ENCODE assay signal across 20 cellular contexts in genomic region chr2:202346180-202346579, GRCh38. TPM values are rescaled to one million over a fixed set of nuclear protein-coding genes. Genes with fewer than 3 reads are reported as not detected.
DNase-seq lines count a peak whose midpoint lies in the region; ATAC-seq, FAIRE-seq and TF ChIP-seq lines count a peak whose summit lies in the region.
"Had no signal": no experiment of that assay in that cellular context is flagged by ENCODE, and none has a peak within 500 bp of the region (broad histone marks: within the 10 kb centered on the region; RNA-seq: fewer than 3 reads in every experiment).

No MANE protein-coding gene starts in this region.

- no peaks in the 10 kb centered on the region for H3K9me3 ChIP-seq in HepG2 (ENCODE audit: low read length)
- H3K9me3 ChIP-seq in right lobe of liver, result no peaks in the 10 kb centered on the region
- H3K9me3 ChIP-seq: BLaER1 had no signal

- no peaks in the 10 kb centered on the region for H3K36me3 Mint-ChIP-seq in WTC11
- H3K36me3 Mint-ChIP-seq: CD4-positive, CD25-positive, alpha-beta regulatory T cell; CD8-positive, alpha-beta T cell had no signal

- 31% methylated on average over 7 of the region's 7 CpGs for WGBS in HepG2 (ENCODE audit: low lambda C conversion rate)
- 77% methylated on average over 6 of the region's 7 CpGs for WGBS in right lobe of liver (ENCODE audit: insufficient coverage, low coverage, low lambda C conversion rate, missing lambda C conversion rate)

- CTCF ChIA-PET in HepG2 (lab: Yijun Ruan, JAX; ENCODE audit: low intra/inter-chr PET ratio, low total read pairs), result no interaction called here
- CTCF ChIA-PET in WTC11 (lab: Charles Lee), result no interaction called here

- no peak for FAIRE-seq in HepG2 (lab: Jason Lieb, UNC)
- FAIRE-seq: D721Med, GM12892, GM19239, H1 had no signal

- no peaks in the 10 kb centered on the region for H3K79me2 ChIP-seq in HepG2 (ENCODE audit: insufficient read depth, low read length)

- H3K4me3 ChIP-seq in HepG2 (replicated peaks in 1 of 3; ENCODE audit: insufficient read depth in 1 of 3, low read depth in 2 of 3, low read length in 3 of 3), result no peak overlapping the region
- H3K4me3 ChIP-seq in right lobe of liver, result no peak overlapping the region
- H3K4me3 ChIP-seq: BLaER1, GM23248 had no signal

- in situ Hi-C loops in HepG2 (cut with HindIII; ENCODE audit: extremely low pct_ligation_motif_present, low pct_unique_long_range_greater_than_20kb), result no loop called here

- intact Hi-C loops in HepG2 (cut with micrococcal nuclease; ENCODE audit: unreplicated experiment) (no loop called here), right lobe of liver (cut with DNase I) (no loop called here)

- no peaks in the 10 kb centered on the region; the same call in 1 of the 2 replicates for H3K27me3 Mint-ChIP-seq in WTC11 (ENCODE audit: low read depth)
- H3K27me3 Mint-ChIP-seq: B cell; CD4-positive, CD25-positive, alpha-beta regulatory T cell had no signal

- TF ChIP-seq CTCF in HepG2 (CRISPR knock-in tag; IDR thresholded peaks at IDR 0.05), result no peak
- no peak for TF ChIP-seq CTCF in right lobe of liver (IDR thresholded peaks at IDR 0.05)
- TF ChIP-seq CTCF in WTC11 (IDR thresholded peaks at IDR 0.05), result no peak

- H3K27me3 ChIP-seq in HepG2 (ENCODE audit: control insufficient read depth in 1 of 2, insufficient read depth in 2 of 2, low read length in 2 of 2), result no peaks in the 10 kb centered on the region
- no peaks in the 10 kb centered on the region for H3K27me3 ChIP-seq in right lobe of liver
- H3K27me3 ChIP-seq: BLaER1 had no signal

- no peak for TF ChIP-seq RAD21 in HepG2 (CRISPR knock-in tag; IDR thresholded peaks at IDR 0.05)

- H2AFZ ChIP-seq in HepG2 (ENCODE audit: low read length), result no peak overlapping the region
- H2AFZ ChIP-seq: GM23248 had no signal

- DNase-seq in HepG2 (ENCODE audit: low spot score) (no peak), right lobe of liver (no peak), WTC11 (ENCODE audit: low spot score) (no peak), middle frontal gyrus (ENCODE audit: extremely low spot score, low spot score) (peak; percentile 50), amygdala (lab: John Stamatoyannopoulos, UW) (no peak), putamen (ENCODE audit: low spot score) (no peak)
- DNase-seq: CD4-positive, CD25-positive, alpha-beta regulatory T cell; CD8-positive, alpha-beta T cell; DMS153; DND-41; GM23248; H7; HCEC 1CT had no signal

- peaks cover 10% of the 10 kb centered on the region for H3K4me1 Mint-ChIP-seq in WTC11
- H3K4me1 Mint-ChIP-seq: B cell had no signal

- POLR2A ChIA-PET in HepG2 (lab: Yijun Ruan, JAX), result no interaction called here
- POLR2A ChIA-PET in WTC11 (lab: Charles Lee), result no interaction called here

- no TSS peak for BruUV-seq in HepG2 (replicated peaks; lab: Mats Ljungman, UMichigan)

- H3K4me1 ChIP-seq in HepG2 (ENCODE audit: insufficient read depth, low read length), result no peaks in the 10 kb centered on the region
- no peaks in the 10 kb centered on the region for H3K4me1 ChIP-seq in right lobe of liver
- H3K4me1 ChIP-seq: BLaER1 had no signal

- H3K4me3 Mint-ChIP-seq in WTC11, result no peak overlapping the region
- H3K4me3 Mint-ChIP-seq: B cell; CD4-positive, CD25-positive, alpha-beta regulatory T cell; CD8-positive, alpha-beta T cell had no signal

- H3K9ac ChIP-seq in HepG2 (ENCODE audit: insufficient read depth, low read depth, low read length), result no peak overlapping the region
- H3K9ac ChIP-seq: BLaER1, GM23248 had no signal

- no peaks in the 10 kb centered on the region for H3K9me3 Mint-ChIP-seq in WTC11
- H3K9me3 Mint-ChIP-seq: CD4-positive, CD25-positive, alpha-beta regulatory T cell; CD8-positive, alpha-beta T cell had no signal

- no peak for ATAC-seq in HepG2
- ATAC-seq in right lobe of liver, result no peak
- ATAC-seq in WTC11, result no peak
- ATAC-seq: CD8-positive, alpha-beta T cell had no signal

- H3K4me2 ChIP-seq in HepG2 (ENCODE audit: low read depth, low read length), result no peak overlapping the region
- H3K4me2 ChIP-seq: BLaER1 had no signal

- H3K27ac Mint-ChIP-seq in WTC11, result no peak overlapping the region
- H3K27ac Mint-ChIP-seq: B cell; CD4-positive, CD25-positive, alpha-beta regulatory T cell; CD8-positive, alpha-beta T cell had no signal

- no peaks in the 10 kb centered on the region for H3K36me3 ChIP-seq in HepG2 (replicated peaks in 1 of 2; ENCODE audit: control insufficient read depth in 1 of 2, insufficient read depth in 2 of 2, low read length in 2 of 2)
- H3K36me3 ChIP-seq in right lobe of liver, result no peaks in the 10 kb centered on the region
- H3K36me3 ChIP-seq: BLaER1 had no signal

- TF ChIP-seq EP300 in HepG2 (IDR thresholded peaks at IDR 0.05; ENCODE audit: low read depth in 2 of 2, low read length in 2 of 2), result no peak
- TF ChIP-seq EP300 in HepG2 (CRISPR knock-in tag; IDR thresholded peaks at IDR 0.05; ENCODE audit: borderline replicate concordance), result no peak

- H4K20me1 ChIP-seq in HepG2 (ENCODE audit: insufficient read depth, low read length), result no peaks in the 10 kb centered on the region
- H4K20me1 ChIP-seq: BLaER1 had no signal

- H3K27ac ChIP-seq in HepG2 (ENCODE audit: extremely low read length, insufficient read depth, low read length), result no peak overlapping the region
- no peak overlapping the region for H3K27ac ChIP-seq in right lobe of liver
- H3K27ac ChIP-seq: BLaER1, C4-2B, GM23248 had no signal

- TF ChIP-seq POLR2A in HepG2 (IDR thresholded peaks at IDR 0.05; ENCODE audit: insufficient read depth in 1 of 2, low read depth in 2 of 2, low read length in 2 of 2), result no peak
- TF ChIP-seq POLR2A in right lobe of liver (IDR thresholded peaks at IDR 0.05), result no peak

TF ChIP-seq in HepG2, 621 proteins besides CTCF, POLR2A, EP300 and RAD21 (continues in another document):
- no peak for TF ChIP-seq ZSCAN5A (CRISPR knock-in tag; IDR thresholded peaks at IDR 0.05; ENCODE audit: borderline replicate concordance)
- TF ChIP-seq HMG20A (CRISPR knock-in tag; IDR thresholded peaks at IDR 0.05; ENCODE audit: borderline replicate concordance), result no peak

TF ChIP-seq in WTC11, 78 proteins besides CTCF, POLR2A, EP300 and RAD21:
- TF ChIP-seq, protein P1, sequence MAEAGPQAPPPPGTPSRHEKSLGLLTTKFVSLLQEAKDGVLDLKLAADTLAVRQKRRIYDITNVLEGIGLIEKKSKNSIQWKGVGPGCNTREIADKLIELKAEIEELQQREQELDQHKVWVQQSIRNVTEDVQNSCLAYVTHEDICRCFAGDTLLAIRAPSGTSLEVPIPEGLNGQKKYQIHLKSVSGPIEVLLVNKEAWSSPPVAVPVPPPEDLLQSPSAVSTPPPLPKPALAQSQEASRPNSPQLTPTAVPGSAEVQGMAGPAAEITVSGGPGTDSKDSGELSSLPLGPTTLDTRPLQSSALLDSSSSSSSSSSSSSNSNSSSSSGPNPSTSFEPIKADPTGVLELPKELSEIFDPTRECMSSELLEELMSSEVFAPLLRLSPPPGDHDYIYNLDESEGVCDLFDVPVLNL (CRISPR knock-in tag; IDR thresholded peaks at IDR 0.05; ENCODE audit: borderline replicate concordance, low read depth), result no peak
- peak; percentile 17; the same call in 1 of the 2 replicates for TF ChIP-seq ZNF121 (CRISPR knock-in tag; IDR thresholded peaks at IDR 0.05)

RNA-seq across cellular contexts. Expression of gene BMPR2, which starts 29.9 kb away (rescaled TPM):
- total RNA-seq in HepG2 (2016; rRNA removed; fragmentation: Illumina TruSeq; extraction: Trizol) (5.5 and 7.4 TPM in 2 replicates), right lobe of liver (10 to 100 TPM; 14.6 to 25.2 (median 18.7) TPM), WTC11 (2021) (18.1 to 22.1 TPM (median 19.8 TPM) in 3 replicates)
- total RNA-seq in HepG2 (2016; cell fraction: cytosol; rRNA removed; fragmentation: Illumina TruSeq; extraction: Trizol; ENCODE audit: low read depth), result 13.2 and 14.1 TPM in 2 replicates
- total RNA-seq in HepG2 (2016; cell fraction: insoluble cytoplasmic fraction; rRNA removed; fragmentation: Illumina TruSeq; extraction: Trizol), result 5.4 and 6.0 TPM in 2 replicates
- total RNA-seq in HepG2 (2016; cell fraction: membrane; rRNA removed; fragmentation: Illumina TruSeq; extraction: Trizol), result 5.9 and 6.9 TPM in 2 replicates
- 8.1 and 8.5 TPM in 2 replicates for total RNA-seq in HepG2 (2016; cell fraction: nucleus; rRNA removed; fragmentation: Illumina TruSeq; extraction: Trizol)
- 9.9 and 10.3 TPM in 2 replicates for polyA plus RNA-seq in HepG2 (2011; rRNA removed)
- polyA plus RNA-seq in HepG2 (2011; cell fraction: cytosol; rRNA removed), result 5.9 and 9.5 TPM in 2 replicates
- 4.3 and 4.8 TPM in 2 replicates for polyA plus RNA-seq in HepG2 (2011; cell fraction: nucleus; rRNA removed)
- polyA plus RNA-seq in HepG2 (2012), result 7.1 and 8.8 TPM in 2 replicates
- polyA plus RNA-seq in HepG2 (2016; cell fraction: cytosol; fragmentation: Illumina TruSeq; extraction: Trizol; ENCODE audit: low read depth), result 0.36 and 0.44 TPM in 2 replicates
- polyA plus RNA-seq in HepG2 (2016; cell fraction: insoluble cytoplasmic fraction; fragmentation: Illumina TruSeq; extraction: Trizol; ENCODE audit: low read depth), result 8.8 and 9.2 TPM in 2 replicates
- polyA plus RNA-seq in HepG2 (2016; cell fraction: membrane; fragmentation: Illumina TruSeq; extraction: Trizol; ENCODE audit: low read depth), result 2.0 and 2.2 TPM in 2 replicates
- polyA plus RNA-seq in HepG2 (2016; cell fraction: nucleus; fragmentation: Illumina TruSeq; extraction: Trizol; ENCODE audit: insufficient read depth, low read depth), result 10.9 and 11.7 TPM in 2 replicates
- 15.2 and 16.0 TPM in 2 replicates for polyA minus RNA-seq in HepG2 (2011; rRNA and poly(A)+ RNA removed; ENCODE audit: low replicate concordance)
- 21.4 and 27.0 TPM in 2 replicates for polyA minus RNA-seq in HepG2 (2011; cell fraction: cytosol; rRNA and poly(A)+ RNA removed)
- polyA minus RNA-seq in HepG2 (2011; cell fraction: nucleus; rRNA and poly(A)+ RNA removed), result 16.5 and 23.7 TPM in 2 replicates

Comparison
In these comparisons a context has a peak if more than half of its experiments do, and no peak if none do; other contexts are left out.
1. Of the 50 proteins assayed by ChIP-seq in both HepG2 and WTC11: peak only in HepG2: none; only in WTC11: none; in both: ZNF121; in neither: 49.